8 cellular contexts compared by ENCODE assay signal in the genomic region with DNA sequence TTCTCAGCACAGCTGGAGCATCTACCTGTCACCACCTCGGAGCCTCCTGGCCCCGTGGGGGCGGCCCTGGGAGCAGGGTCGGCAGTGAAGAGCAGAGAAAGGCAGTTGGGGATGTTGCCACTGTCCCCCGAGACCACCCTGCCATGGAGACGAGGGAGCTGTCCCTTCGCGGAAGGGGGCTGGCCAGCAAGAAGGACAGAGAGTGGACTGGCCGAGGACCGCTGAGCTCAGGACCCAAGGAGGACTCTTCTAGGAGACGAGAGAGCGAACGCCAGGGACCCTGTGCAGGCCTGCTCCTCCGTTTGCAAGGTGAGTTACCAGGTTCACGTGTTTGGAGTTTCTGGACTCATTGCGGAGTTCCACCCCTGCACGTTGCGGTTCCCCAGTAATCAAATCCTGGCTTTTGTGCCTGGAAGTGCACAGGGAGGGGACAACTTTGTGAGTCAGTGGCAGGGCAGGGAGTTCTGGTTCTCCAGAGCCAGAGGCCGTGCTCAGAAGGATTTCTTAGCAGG. TPM values are rescaled to one million over a fixed set of nuclear protein-coding genes. Genes with fewer than 3 reads are reported as not detected.
A peak's percentile ranks its signal among the peaks of the same experiment; 100 is the strongest.
DNase-seq lines count a peak whose midpoint lies in the region; ATAC-seq and TF ChIP-seq lines count a peak whose summit lies in the region.

No MANE protein-coding gene starts in this region.

- ATAC-seq in T-helper 17 cell (no peak), heart right ventricle (peak in 5 of 8 donors; percentile 3 to 16 (median 4)), HG03378 (IDR thresholded peaks at IDR 0.05; ENCODE audit: unreplicated experiment) (no peak)

- H3K9me3 ChIP-seq in AG04450 (ENCODE audit: control insufficient read depth, insufficient read depth, low read length) (peaks cover 11% of the 10 kb centered on the region), T-helper 17 cell (ENCODE audit: control insufficient read depth, low read length, poor library complexity, severe bottlenecking) (no peaks in the 10 kb centered on the region), heart right ventricle (peaks cover 0 to 6% (median 0%) of the 10 kb centered on the region in 11 donors)

- H3K9me3 Mint-ChIP-seq in progenitor cell of endocrine pancreas (ENCODE audit: low read depth), result peaks cover 3% of the 10 kb centered on the region

- intact Hi-C loops in heart right ventricle (cut with DNase I), result loop anchor here in 6 of 10 donors (1.0 to 10.0 kb wide), 6 partner anchors 144 to 529 kb away; no protein-coding TSS in a partner anchor

- H3K36me3 ChIP-seq in heart right ventricle, result no peaks in the 10 kb centered on the region

- H3K4me1 Mint-ChIP-seq in T-helper 17 cell (peaks cover 16% of the 10 kb centered on the region), progenitor cell of endocrine pancreas (ENCODE audit: low read depth) (peaks cover 26% of the 10 kb centered on the region)

- peaks cover 29 to 67% (median 49%) of the 10 kb centered on the region in 9 donors for H3K4me1 ChIP-seq in heart right ventricle

- CTCF ChIA-PET in AG04450 (lab: Charles Lee), result interaction anchor here (0.6 to 2.3 kb wide), 5 partner anchors 108 to 177 kb away, joined by 3 to 13 read pairs (median 3); no protein-coding TSS in a partner anchor

- TF ChIP-seq CTCF in AG04450 (IDR thresholded peaks at IDR 0.05; ENCODE audit: low read depth, low read length) (no peak), heart right ventricle (IDR thresholded peaks at IDR 0.05) (no peak), progenitor cell of endocrine pancreas (IDR thresholded peaks at IDR 0.05; ENCODE audit: unreplicated experiment) (no peak)

- peak overlapping the region; percentile 72 for H3K27ac Mint-ChIP-seq in T-helper 17 cell
- no peak overlapping the region for H3K27ac Mint-ChIP-seq in progenitor cell of endocrine pancreas

- H3K4me3 Mint-ChIP-seq in T-helper 17 cell (no peak overlapping the region), progenitor cell of endocrine pancreas (ENCODE audit: low read depth) (no peak overlapping the region)

- POLR2A ChIA-PET in AG04450 (lab: Yijun Ruan, JAX), result no interaction called here

- no peak for DNase-seq in AG04450 (ENCODE audit: low read depth, low spot score)
- no peak for DNase-seq in T-helper 17 cell
- peak in 1 of 2 donors; percentile 25 for DNase-seq in heart right ventricle
- peak; percentile 8 for DNase-seq in progenitor cell of endocrine pancreas (ENCODE audit: low spot score, unreplicated experiment)
- DNase-seq in activated CD4-positive, alpha-beta T cell treated with anti-CD3 and anti-CD28 coated beads, Interleukin-2, amount 50 U/mL, for 48 hours, result no peak
- DNase-seq in HPDE6-E6E7 (ENCODE audit: extremely low spot score), result no peak
- no peak for DNase-seq in activated CD8-positive, alpha-beta memory T cell treated with anti-CD3 and anti-CD28 coated beads, Interleukin-2, amount 50 U/mL, for 48 hours

- H3K27ac ChIP-seq in AG04450 (ENCODE audit: low read depth, low read length) (peak overlapping the region; percentile 100), heart right ventricle (peak overlapping the region; percentile 84 to 97 (median 94))

- H3K4me3 ChIP-seq in AG04450 (ENCODE audit: low read depth, low read length) (no peak overlapping the region), heart right ventricle (no peak overlapping the region)

- H3K27me3 ChIP-seq in AG04450 (ENCODE audit: control insufficient read depth, insufficient read depth, low read length) (no peaks in the 10 kb centered on the region), heart right ventricle (no peaks in the 10 kb centered on the region)

- H3K36me3 Mint-ChIP-seq in T-helper 17 cell (ENCODE audit: low read depth) (no peaks in the 10 kb centered on the region), progenitor cell of endocrine pancreas (ENCODE audit: insufficient read depth) (peaks cover 13% of the 10 kb centered on the region)

- H3K27me3 Mint-ChIP-seq in T-helper 17 cell (no peaks in the 10 kb centered on the region), progenitor cell of endocrine pancreas (no peaks in the 10 kb centered on the region)

- WGBS in heart right ventricle, 2 donors, result 75 to 83% methylated on average over 19 of the region's 19 CpGs

RNA-seq across cellular contexts. Expression of gene POFUT2, which starts 5.6 kb away (rescaled TPM):
- 34.2 and 35.5 TPM in 2 replicates for polyA plus RNA-seq in AG04450 (2011; rRNA removed)
- polyA minus RNA-seq in AG04450 (2011; rRNA and poly(A)+ RNA removed), result 15.6 and 26.6 TPM in 2 replicates
- total RNA-seq in T-helper 17 cell, result 10 to 100 TPM; 48.5 to 66.4 TPM
- total RNA-seq in heart right ventricle, result 10 to 100 TPM; 12.7 to 20.4 (median 16.3) TPM
- 10 to 100 TPM; 18.9 to 20.6 TPM for polyA plus RNA-seq in heart right ventricle
- 47.8 and 51.5 TPM in 2 replicates for total RNA-seq in progenitor cell of endocrine pancreas

Comparison
In these comparisons a context has a peak if more than half of its experiments do, and no peak if none do; other contexts are left out.
1. ATAC-seq: peak in heart right ventricle (5 of 8); none in T-helper 17 cell (single experiment) and HG03378 (single experiment).